ENCODE assay signal across 30 cellular contexts in the genomic region with DNA sequence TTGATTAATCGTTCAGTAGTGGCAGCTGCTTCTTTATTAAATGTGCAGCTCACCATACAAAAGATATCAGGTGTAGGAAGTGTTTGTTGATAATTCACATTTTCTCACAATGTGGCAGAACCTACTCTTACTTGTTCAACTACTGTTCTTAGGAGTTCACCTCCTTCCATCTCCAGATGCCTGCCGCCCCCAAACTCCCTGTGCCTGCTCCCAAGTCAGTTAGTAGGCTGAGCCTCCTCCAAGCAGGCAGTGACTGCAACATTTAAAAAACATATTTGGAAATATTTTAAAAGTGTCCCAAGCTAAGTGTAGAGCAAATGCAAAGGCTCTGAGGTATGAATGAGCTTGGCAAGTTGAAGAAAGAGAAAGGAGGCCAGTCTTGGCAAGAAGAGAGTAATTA.
"Had no signal": no experiment of that assay in that cellular context is flagged by ENCODE, and none has a peak within 500 bp of the region (broad histone marks: within the 10 kb centered on the region; RNA-seq: fewer than 3 reads in every experiment).

No MANE protein-coding gene starts in this region.

- H3K27ac ChIP-seq: ascending aorta, brain microvascular endothelial cell, esophagus muscularis mucosa, foreskin keratinocyte, gastrocnemius medialis, heart right ventricle had no signal

- H3K36me3 ChIP-seq: ascending aorta, brain microvascular endothelial cell, esophagus muscularis mucosa, gastrocnemius medialis, heart right ventricle had no signal

- DNase-seq: activated CD4-positive, alpha-beta memory T cell treated with anti-CD3 and anti-CD28 coated beads, Interleukin-2, amount 10 ng/mL, durations not matched to agents 7 days and 5 days; activated CD4-positive, alpha-beta T cell treated with anti-CD3 and anti-CD28 coated beads for 1 hour; activated CD4-positive, alpha-beta T cell treated with anti-CD3 and anti-CD28 coated beads for 4 hours; activated CD4-positive, alpha-beta T cell treated with anti-CD3 and anti-CD28 coated beads, Interleukin-2, amount 10 ng/mL, durations not matched to agents 7 days and 5 days; activated CD4-positive, alpha-beta T cell treated with anti-CD3 and anti-CD28 coated beads, Interleukin-2, amount 50 U/mL, for 4 hours; activated CD8-positive, alpha-beta memory T cell treated with anti-CD3 and anti-CD28 coated beads, Interleukin-2, amount 50 U/mL, for 48 hours; activated gamma-delta T cell; activated naive CD4-positive, alpha-beta T cell; activated naive CD4-positive, alpha-beta T cell treated with anti-CD3 and anti-CD28 coated beads, Interleukin-2, amount 10 ng/mL, durations not matched to agents 7 days and 5 days; activated naive CD8-positive, alpha-beta T cell treated with anti-CD3 and anti-CD28 coated beads, Interleukin-2, amount 10 ng/mL, durations not matched to agents 7 days and 5 days; activated T-cell treated with anti-CD3 and anti-CD28 coated beads for 4 hours; activated T-cell treated with anti-CD3 and anti-CD28 coated beads, Interleukin-2, amount 50 U/mL, for 24 hours; activated T-cell treated with anti-CD3 and anti-CD28 coated beads, Interleukin-2, amount 50 U/mL, for 72 hours; brain microvascular endothelial cell; cortex of kidney; dermis blood vessel endothelial cell; effector CD4-positive, alpha-beta T cell; effector memory CD8-positive, alpha-beta T cell; erythroblast; gastrocnemius medialis; glutamatergic neuron; heart right ventricle; hippocampal formation; T-helper 2 cell had no signal

- H3K9me3 ChIP-seq: ascending aorta, esophagus muscularis mucosa, gastrocnemius medialis, heart right ventricle had no signal

- H3K4me3 ChIP-seq: ascending aorta, esophagus muscularis mucosa, gastrocnemius medialis, heart right ventricle had no signal

- FAIRE-seq: bronchial epithelial cell, colon had no signal

- H3K27me3 ChIP-seq: ascending aorta, brain microvascular endothelial cell, esophagus muscularis mucosa, foreskin keratinocyte, gastrocnemius medialis, heart right ventricle had no signal

- ATAC-seq: effector memory CD8-positive, alpha-beta T cell; foreskin keratinocyte; gastrocnemius medialis; heart right ventricle; WTC11 had no signal

- H3K4me1 ChIP-seq: ascending aorta, esophagus muscularis mucosa, foreskin keratinocyte, gastrocnemius medialis, heart right ventricle had no signal
